ENCODE assay signal across 15 cellular contexts in genomic region chr7:133688483-133689239, GRCh38.
DNase-seq lines count a peak whose midpoint lies in the region; ATAC-seq, FAIRE-seq and TF ChIP-seq lines count a peak whose summit lies in the region.
"Had no signal": no experiment of that assay in that cellular context is flagged by ENCODE, and none has a peak within 500 bp of the region (broad histone marks: within the 10 kb centered on the region; RNA-seq: fewer than 3 reads in every experiment).

No MANE protein-coding gene starts in this region.

- H3K79me2 ChIP-seq in ACC112 (ENCODE audit: control insufficient read depth, insufficient read depth, low read length, unreplicated experiment) = no peaks in the 10 kb centered on the region

- H3K4me3 ChIP-seq in ACC112 (ENCODE audit: low read depth, low read length) (no peak overlapping the region), kidney (ENCODE audit: low read length in 2 of 2) (no peak overlapping the region)
- H3K4me3 ChIP-seq: BLaER1, body of pancreas, esophagus squamous epithelium, lung had no signal

- H3K9me3 ChIP-seq in kidney (ENCODE audit: control insufficient read depth in 1 of 2, low read length in 2 of 2) = no peaks in the 10 kb centered on the region
- H3K9me3 ChIP-seq: BLaER1, body of pancreas, esophagus squamous epithelium had no signal

- TF ChIP-seq CTCF in kidney (IDR thresholded peaks at IDR 0.05; ENCODE audit: borderline replicate concordance, extremely low read depth, insufficient read depth) = no peak

- H3K9ac ChIP-seq in kidney (ENCODE audit: low read length in 2 of 2) = no peak overlapping the region
- H3K9ac ChIP-seq: BLaER1 had no signal

- H3K4me1 ChIP-seq in ACC112 (ENCODE audit: control insufficient read depth, insufficient read depth, low read length, unreplicated experiment) = peaks cover 25% of the 10 kb centered on the region
- H3K4me1 ChIP-seq in kidney (ENCODE audit: control insufficient read depth in 1 of 2, insufficient read depth in 1 of 2, low read depth in 1 of 2, low read length in 2 of 2) = peaks cover 0 to 2% of the 10 kb centered on the region in 2 donors
- H3K4me1 ChIP-seq: BLaER1, body of pancreas had no signal

- ATAC-seq in GM19452 (IDR thresholded peaks at IDR 0.05; ENCODE audit: unreplicated experiment) (no peak), GM21576 (IDR thresholded peaks at IDR 0.05; ENCODE audit: unreplicated experiment) (no peak)
- ATAC-seq: body of pancreas had no signal

- FAIRE-seq in kidney (lab: Jason Lieb, UNC) = no peak

- peak overlapping the region; percentile 54 for H3K27ac ChIP-seq in ACC112 (ENCODE audit: low read depth, low read length)
- H3K27ac ChIP-seq in kidney (ENCODE audit: low read depth in 2 of 2, low read length in 2 of 2) = no peak overlapping the region
- H3K27ac ChIP-seq: BLaER1, body of pancreas had no signal

- intact Hi-C loops in kidney (cut with DNase I) = no loop called here

- no peaks in the 10 kb centered on the region for H3K27me3 ChIP-seq in ACC112 (ENCODE audit: insufficient read depth, low read length)
- H3K27me3 ChIP-seq: BLaER1, body of pancreas, esophagus squamous epithelium had no signal

- no peak overlapping the region for H2AFZ ChIP-seq in ACC112 (ENCODE audit: low read length, unreplicated experiment)

- H3K36me3 ChIP-seq in ACC112 (ENCODE audit: insufficient read depth, low read length) (no peaks in the 10 kb centered on the region), kidney (ENCODE audit: control insufficient read depth in 1 of 2, insufficient read depth in 2 of 2, low read length in 2 of 2) (no peaks in the 10 kb centered on the region)
- H3K36me3 ChIP-seq: BLaER1, esophagus squamous epithelium had no signal

- peak; percentile 56 for DNase-seq in GM04504 (ENCODE audit: low read depth)
- DNase-seq in SKM-1 (lab: John Stamatoyannopoulos, UW; ENCODE audit: unreplicated experiment) = peak; percentile 57
- DNase-seq in fibroblast of the conjunctiva (ENCODE audit: low read depth) = peak; percentile 12
- no peak for DNase-seq in kidney
- DNase-seq in Ammon's horn (ENCODE audit: low spot score) = no peak
- DNase-seq: body of pancreas; esophagus squamous epithelium; MM.1S; posterior cingulate gyrus; stimulated activated CD4-positive, alpha-beta T cell treated with anti-CD3 and anti-CD28 coated beads, Interleukin-4, amount 100 ng/mL, for 24 hours had no signal

Comparison
In these comparisons a context has a peak if more than half of its experiments do, and no peak if none do; other contexts are left out.
1. DNase-seq: peak in GM04504 (single experiment), SKM-1 (single experiment) and fibroblast of the conjunctiva (single experiment); none in kidney (single experiment) and Ammon's horn (single experiment).